ENCODE assay signal across 9 cellular contexts in genomic region chr2:54666741-54667639, GRCh38. TPM values are rescaled to one million over a fixed set of nuclear protein-coding genes. Genes with fewer than 3 reads are reported as not detected.
DNase-seq lines count a peak whose midpoint lies in the region; ATAC-seq, FAIRE-seq and TF ChIP-seq lines count a peak whose summit lies in the region.
"Had no signal": no experiment of that assay in that cellular context is flagged by ENCODE, and none has a peak within 500 bp of the region (broad histone marks: within the 10 kb centered on the region; RNA-seq: fewer than 3 reads in every experiment).

No MANE protein-coding gene starts in this region.

- dilution Hi-C loops in endothelial cell of umbilical vein (cut with MboI; ENCODE audit: extremely low pct_ligation_motif_present, low sequenced_read_pairs), result no loop called here

- CTCF ChIA-PET in endothelial cell of umbilical vein (lab: Charles Lee), result interaction anchor here (1.2 to 5.2 kb wide), 20 partner anchors 10 to 560 kb away, joined by 3 to 295 read pairs (median 14); no protein-coding TSS in a partner anchor

- H3K4me1 ChIP-seq in endothelial cell of umbilical vein (ENCODE audit: control insufficient read depth, extremely low read depth, insufficient read depth, low read length), result peaks cover 16% of the 10 kb centered on the region
- peaks cover 14 to 36% of the 10 kb centered on the region in 2 donors for H3K4me1 ChIP-seq in thoracic aorta (ENCODE audit: control insufficient read depth in 1 of 2, low read depth in 2 of 2)
- no peaks in the 10 kb centered on the region for H3K4me1 ChIP-seq in mesendoderm (ENCODE audit: control insufficient read depth, low read depth, low read length)

- H3K4me3 ChIP-seq in endothelial cell of umbilical vein (replicated peaks in 1 of 3; ENCODE audit: insufficient read depth in 1 of 3, low read depth in 1 of 3, low read length in 3 of 3) (no peak overlapping the region), thoracic aorta (no peak overlapping the region), mesendoderm (ENCODE audit: low read length) (no peak overlapping the region)

- H3K79me2 ChIP-seq in endothelial cell of umbilical vein (ENCODE audit: control insufficient read depth, insufficient read depth, low read length) (no peaks in the 10 kb centered on the region), mesendoderm (ENCODE audit: control insufficient read depth, insufficient read depth, low read length) (no peaks in the 10 kb centered on the region)

- H2AK5ac ChIP-seq in mesendoderm (ENCODE audit: low read length), result no peak overlapping the region

- H3K18ac ChIP-seq in mesendoderm (ENCODE audit: low read length), result no peak overlapping the region

- TF ChIP-seq POLR2A in endothelial cell of umbilical vein (IDR thresholded peaks at IDR 0.05; ENCODE audit: low read depth, low read length), result no peak

- no peak overlapping the region for H2BK120ac ChIP-seq in mesendoderm (ENCODE audit: low read depth, low read length)

- no peak overlapping the region for H3K4ac ChIP-seq in mesendoderm (ENCODE audit: low read depth, low read length)

- H2BK5ac ChIP-seq in mesendoderm (ENCODE audit: low read length), result no peak overlapping the region

- H4K8ac ChIP-seq in mesendoderm (ENCODE audit: low read depth, low read length), result no peak overlapping the region

- ATAC-seq in thoracic aorta (ENCODE audit: insufficient number of reproducible peaks, low FRiP score, low read depth) (no peak), GM21528 (IDR thresholded peaks at IDR 0.05; ENCODE audit: low FRiP score, unreplicated experiment) (no peak)

- no peak overlapping the region for H2AFZ ChIP-seq in endothelial cell of umbilical vein (ENCODE audit: low read depth, low read length)

- peak overlapping the region; percentile 65 for H3K27ac Mint-ChIP-seq in mesothelial cell of epicardium

- DNase-seq in NCI-H1092 (lab: John Stamatoyannopoulos, UW) (peak; percentile 31), NCI-H1092 treated with DMSO at 0.1 percent for 48 hours (lab: John Stamatoyannopoulos, UW) (no peak), endothelial cell of umbilical vein (ENCODE audit: low read depth, low spot score) (peak; percentile 37), mesothelial cell of epicardium (ENCODE audit: low spot score in 2 of 2, unreplicated experiment in 2 of 2) (no peak), thoracic aorta (ENCODE audit: low spot score) (no peak), mesendoderm (no peak), NAMALWA (ENCODE audit: low spot score) (no peak)

- no peak overlapping the region for H3K56ac ChIP-seq in mesendoderm (ENCODE audit: low read length)

- H3K23ac ChIP-seq in mesendoderm (ENCODE audit: low read length), result no peak overlapping the region

- no peaks in the 10 kb centered on the region for H3K79me1 ChIP-seq in mesendoderm (ENCODE audit: low read length)

- H3K27me3 ChIP-seq in endothelial cell of umbilical vein (ENCODE audit: control insufficient read depth in 2 of 2, insufficient read depth in 2 of 2, low read length in 2 of 2), result no peaks in the 10 kb centered on the region
- H3K27me3 ChIP-seq in thoracic aorta (replicated peaks; ENCODE audit: insufficient read depth), result no peaks in the 10 kb centered on the region
- H3K27me3 ChIP-seq in mesendoderm (ENCODE audit: insufficient read depth, low read length, poor library complexity), result no peaks in the 10 kb centered on the region

- H3K4me1 Mint-ChIP-seq in mesothelial cell of epicardium, result peaks cover 46% of the 10 kb centered on the region

- no peaks in the 10 kb centered on the region for H3K27me3 Mint-ChIP-seq in mesothelial cell of epicardium (ENCODE audit: low read depth)

- H3K36me3 ChIP-seq in endothelial cell of umbilical vein (ENCODE audit: control insufficient read depth in 2 of 2, extremely low read depth in 1 of 2, insufficient read depth in 2 of 2, low read length in 2 of 2), result peaks cover 49 to 55% of the 10 kb centered on the region in 2 experiments
- H3K36me3 ChIP-seq in thoracic aorta, result peaks cover 31% of the 10 kb centered on the region
- H3K36me3 ChIP-seq in mesendoderm (ENCODE audit: control insufficient read depth, insufficient read depth, low read length), result peaks cover 2% of the 10 kb centered on the region

- H3K4me2 ChIP-seq in endothelial cell of umbilical vein (ENCODE audit: insufficient read depth, low read length), result no peak overlapping the region
- no peak overlapping the region for H3K4me2 ChIP-seq in mesendoderm (ENCODE audit: low read length)

- H3K9ac ChIP-seq in endothelial cell of umbilical vein (replicated peaks; ENCODE audit: extremely low read depth, insufficient read depth, low read length) (no peak overlapping the region), mesendoderm (ENCODE audit: low read length) (no peak overlapping the region)

- H3K27ac ChIP-seq in endothelial cell of umbilical vein (ENCODE audit: insufficient read depth, low read depth, low read length) (peak overlapping the region; percentile 6), thoracic aorta (peak overlapping the region; percentile 58 to 65), mesendoderm (ENCODE audit: low read depth, low read length) (no peak overlapping the region)
- H3K27ac ChIP-seq: 22Rv1 had no signal

- WGBS in mesendoderm (ENCODE audit: extremely low coverage, insufficient coverage, low lambda C conversion rate), result no CpG with 5 or more reads among the region's 10 CpGs

- no peak overlapping the region for H4K5ac ChIP-seq in mesendoderm (ENCODE audit: low read length)

- TF ChIP-seq CTCF in endothelial cell of umbilical vein (IDR thresholded peaks at IDR 0.05; ENCODE audit: extremely low read depth in 1 of 2, insufficient read depth in 1 of 2, low read depth in 1 of 2, low read length in 2 of 2) (no peak), mesothelial cell of epicardium (IDR thresholded peaks at IDR 0.05; ENCODE audit: unreplicated experiment) (no peak), thoracic aorta (IDR thresholded peaks at IDR 0.05) (no peak)

- H2BK15ac ChIP-seq in mesendoderm (replicated peaks; ENCODE audit: low read depth), result no peak overlapping the region

- no peaks in the 10 kb centered on the region for H4K20me1 ChIP-seq in endothelial cell of umbilical vein (replicated peaks; ENCODE audit: control insufficient read depth, extremely low read depth, insufficient read depth, low read length)

- no peaks in the 10 kb centered on the region for H3K9me1 ChIP-seq in endothelial cell of umbilical vein (replicated peaks; ENCODE audit: control insufficient read depth, extremely low read depth, insufficient read depth, low read length)

- intact Hi-C loops in endothelial cell of umbilical vein (cut with micrococcal nuclease), result no loop called here

- POLR2A ChIA-PET in endothelial cell of umbilical vein (lab: Charles Lee), result no interaction called here

- H3K9me3 ChIP-seq in endothelial cell of umbilical vein (replicated peaks; ENCODE audit: control insufficient read depth, insufficient read depth, low read length), result no peaks in the 10 kb centered on the region
- H3K9me3 ChIP-seq in thoracic aorta, result no peaks in the 10 kb centered on the region

- peaks cover 59% of the 10 kb centered on the region for H3K36me3 Mint-ChIP-seq in mesothelial cell of epicardium

- H3K9me3 Mint-ChIP-seq in mesothelial cell of epicardium, result no peaks in the 10 kb centered on the region

- FAIRE-seq in endothelial cell of umbilical vein (lab: Jason Lieb, UNC), result no peak

- H3K4me3 Mint-ChIP-seq in mesothelial cell of epicardium, result no peak overlapping the region

- no TSS peak for BruUV-seq in endothelial cell of umbilical vein (replicated peaks; lab: Mats Ljungman, UMichigan)

TF ChIP-seq in endothelial cell of umbilical vein, 7 proteins besides CTCF, POLR2A, EP300 and RAD21:
- no peak for TF ChIP-seq EZH2 (IDR thresholded peaks at IDR 0.05; ENCODE audit: borderline replicate concordance, low read depth, low read length, severe bottlenecking)
- TF ChIP-seq FOS (IDR thresholded peaks at IDR 0.05; ENCODE audit: borderline replicate concordance, insufficient read depth, low read length), result no peak
- no peak for TF ChIP-seq JUN (IDR thresholded peaks at IDR 0.05; ENCODE audit: borderline replicate concordance, insufficient read depth, insufficient read length, low read depth)

RNA-seq across cellular contexts. Expression of gene EML6, which starts 56.5 kb away (rescaled TPM):
- 1.3 and 2.1 TPM in 2 replicates for total RNA-seq in endothelial cell of umbilical vein
- 0.79 and 0.80 TPM in 2 replicates for polyA plus RNA-seq in endothelial cell of umbilical vein
- 0.35 and 0.79 TPM in 2 replicates for polyA plus RNA-seq in endothelial cell of umbilical vein (2011; cell fraction: cytosol; rRNA removed)
- 1.7 and 3.3 TPM in 2 replicates for polyA plus RNA-seq in endothelial cell of umbilical vein (2011; cell fraction: nucleus; rRNA removed)
- 0.54 and 0.67 TPM in 2 replicates for polyA plus RNA-seq in endothelial cell of umbilical vein (2012)
- polyA minus RNA-seq in endothelial cell of umbilical vein, result 2.7 and 3.1 TPM in 2 replicates
- polyA minus RNA-seq in endothelial cell of umbilical vein (2011; cell fraction: cytosol; rRNA and poly(A)+ RNA removed), result 2.6 TPM
- polyA minus RNA-seq in endothelial cell of umbilical vein (2011; cell fraction: nucleus; rRNA and poly(A)+ RNA removed), result 0.77 and 4.0 TPM in 2 replicates
- 0.93 to 2.3 TPM (median 2.1 TPM) in 3 replicates for total RNA-seq in mesothelial cell of epicardium
- under 1 TPM; 0.81 to 0.92 TPM for total RNA-seq in thoracic aorta
- 0.34 TPM for polyA plus RNA-seq in mesendoderm (2013, experiment 1 of 2)
- 0.32 TPM for polyA plus RNA-seq in mesendoderm (2013, experiment 2 of 2)

Comparison
In these comparisons a context has a peak if more than half of its experiments do, and no peak if none do; other contexts are left out.
1. DNase-seq: peak in NCI-H1092 (single experiment) and endothelial cell of umbilical vein (single experiment); none in NCI-H1092 treated with DMSO at 0.1 percent for 48 hours (single experiment), mesothelial cell of epicardium (0 of 2), thoracic aorta (single experiment), mesendoderm (single experiment) and NAMALWA (single experiment).